Comparison of ENCODE assay signal across 12 cellular contexts in the genomic region with DNA sequence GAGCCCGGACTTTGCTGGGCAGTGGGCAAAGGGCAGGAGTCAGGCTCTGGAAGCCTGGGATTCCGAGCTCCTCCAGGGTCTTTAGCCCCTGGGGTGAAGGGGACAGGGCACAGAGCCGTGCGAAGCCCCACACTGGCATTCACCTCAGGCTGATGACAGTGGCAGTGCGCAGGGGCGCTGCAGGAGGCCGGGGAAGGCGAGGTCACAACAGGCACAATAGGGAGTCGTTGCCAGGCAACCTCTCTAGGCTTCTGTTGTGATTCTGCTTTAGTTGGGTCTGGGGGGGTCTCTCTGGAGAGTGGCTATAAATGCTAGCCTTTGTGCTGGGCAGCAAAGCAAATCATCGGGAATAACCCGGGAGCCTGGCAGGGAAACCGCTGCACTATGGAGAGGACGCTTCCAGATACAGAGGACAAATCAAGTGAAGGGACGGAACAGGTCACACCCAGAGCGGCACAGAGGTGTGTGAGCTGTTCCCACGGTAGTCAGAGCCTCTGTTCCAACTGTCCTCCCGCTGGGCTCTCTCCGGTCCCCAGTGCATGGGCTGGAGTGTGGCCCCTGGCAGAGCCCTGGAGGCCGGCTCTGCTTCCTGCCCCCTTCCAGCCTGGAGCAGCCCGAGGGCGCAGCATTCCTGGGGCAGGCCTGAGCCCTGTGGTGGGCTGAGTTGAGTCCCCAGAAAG. TPM values are rescaled to one million over a fixed set of nuclear protein-coding genes. Genes with fewer than 3 reads are reported as not detected.
DNase-seq lines count a peak whose midpoint lies in the region; ATAC-seq, FAIRE-seq and TF ChIP-seq lines count a peak whose summit lies in the region.
"Had no signal": no experiment of that assay in that cellular context is flagged by ENCODE, and none has a peak within 500 bp of the region (broad histone marks: within the 10 kb centered on the region; RNA-seq: fewer than 3 reads in every experiment).

No MANE protein-coding gene starts in this region.

- H3K9me3 ChIP-seq in HUES48 (ENCODE audit: control insufficient read depth, insufficient read depth, low read length), result no peaks in the 10 kb centered on the region
- H3K9me3 ChIP-seq in pancreas, result no peaks in the 10 kb centered on the region
- H3K9me3 ChIP-seq in uterus, result no peaks in the 10 kb centered on the region
- H3K9me3 ChIP-seq: BLaER1 had no signal

- no peak overlapping the region for H3K9ac ChIP-seq in HUES48 (ENCODE audit: low read depth, low read length)
- H3K9ac ChIP-seq: BLaER1 had no signal

- FAIRE-seq in pancreas (lab: Jason Lieb, UNC), result no peak

- no peak overlapping the region for H3K27ac Mint-ChIP-seq in activated T-cell treated with anti-CD3 and anti-CD28 coated beads, Interleukin-2, amount 50 U/mL, for 24 hours
- no peak overlapping the region for H3K27ac Mint-ChIP-seq in activated T-helper 1 cell treated with anti-CD3 and anti-CD28 coated beads, Interleukin-12 subunit alpha, Interleukin-12 subunit beta, Interleukin-2, Interleukin-4 antibody, amounts not matched to agents 30 ng/mL and 10 ng/mL and 1 ng/mL, durations not matched to agents 14 hours and 24 hours and 36 hours

- H3K4me1 ChIP-seq in HUES48 (ENCODE audit: control insufficient read depth, insufficient read depth, low read length), result peaks cover 11% of the 10 kb centered on the region
- no peaks in the 10 kb centered on the region for H3K4me1 ChIP-seq in pancreas
- H3K4me1 ChIP-seq in uterus, result no peaks in the 10 kb centered on the region
- H3K4me1 ChIP-seq: BLaER1 had no signal

- DNase-seq in NCI-H345 treated with DMSO at 0.1 percent for 48 hours (lab: John Stamatoyannopoulos, UW; ENCODE audit: unreplicated experiment) (peak; percentile 83), globus pallidus (ENCODE audit: low spot score) (peak; percentile 38), pancreas (peak in 1 of 6 donors; percentile 28), uterus (no peak), SKM-1 treated with dmso at 0.1 percent for 144 hours (lab: John Stamatoyannopoulos, UW; ENCODE audit: unreplicated experiment) (no peak)
- DNase-seq in activated T-cell treated with anti-CD3 and anti-CD28 coated beads, Interleukin-2, amount 50 U/mL, for 24 hours, result no peak
- no peak for DNase-seq in activated T-helper 1 cell treated with anti-CD3 and anti-CD28 coated beads, Interleukin-12 subunit alpha, Interleukin-12 subunit beta, Interleukin-2, Interleukin-4 antibody, amounts not matched to agents 30 ng/mL and 10 ng/mL and 1 ng/mL, durations not matched to agents 14 hours and 24 hours and 36 hours (ENCODE audit: low spot score)
- DNase-seq: GDM1, NCI-H524 treated with DMSO at 0.1 percent for 48 hours had no signal

- WGBS in pancreas, 2 donors, result 33 to 39% methylated on average over 21 of the region's 21 CpGs

- no peak for TF ChIP-seq CTCF in pancreas (IDR thresholded peaks at IDR 0.05)
- TF ChIP-seq CTCF in uterus (IDR thresholded peaks at IDR 0.05), result no peak

- no peaks in the 10 kb centered on the region for H3K27me3 ChIP-seq in HUES48 (ENCODE audit: control insufficient read depth, insufficient read depth, low read length)
- no peaks in the 10 kb centered on the region for H3K27me3 ChIP-seq in pancreas
- H3K27me3 ChIP-seq in uterus, result no peaks in the 10 kb centered on the region
- H3K27me3 ChIP-seq: BLaER1 had no signal

- no peaks in the 10 kb centered on the region for H3K27me3 Mint-ChIP-seq in activated T-cell treated with anti-CD3 and anti-CD28 coated beads, Interleukin-2, amount 50 U/mL, for 24 hours
- peaks cover 2% of the 10 kb centered on the region for H3K27me3 Mint-ChIP-seq in activated T-helper 1 cell treated with anti-CD3 and anti-CD28 coated beads, Interleukin-12 subunit alpha, Interleukin-12 subunit beta, Interleukin-2, Interleukin-4 antibody, amounts not matched to agents 30 ng/mL and 10 ng/mL and 1 ng/mL, durations not matched to agents 14 hours and 24 hours and 36 hours (ENCODE audit: insufficient read depth)

- no peaks in the 10 kb centered on the region for H3K36me3 Mint-ChIP-seq in activated T-cell treated with anti-CD3 and anti-CD28 coated beads, Interleukin-2, amount 50 U/mL, for 24 hours (ENCODE audit: low read depth)
- no peaks in the 10 kb centered on the region for H3K36me3 Mint-ChIP-seq in activated T-helper 1 cell treated with anti-CD3 and anti-CD28 coated beads, Interleukin-12 subunit alpha, Interleukin-12 subunit beta, Interleukin-2, Interleukin-4 antibody, amounts not matched to agents 30 ng/mL and 10 ng/mL and 1 ng/mL, durations not matched to agents 14 hours and 24 hours and 36 hours (ENCODE audit: low read depth)

- H3K4me3 ChIP-seq in HUES48 (ENCODE audit: low read depth, low read length) (no peak overlapping the region; the same call in 1 of the 2 replicates), pancreas (no peak overlapping the region), uterus (no peak overlapping the region)
- H3K4me3 ChIP-seq: BLaER1 had no signal

- no peak for TF ChIP-seq POLR2A in uterus (IDR thresholded peaks at IDR 0.05)

- H3K27ac ChIP-seq in HUES48 (ENCODE audit: low read depth, low read length) (peak overlapping the region; percentile 33), pancreas (no peak overlapping the region), uterus (no peak overlapping the region)
- H3K27ac ChIP-seq: BLaER1 had no signal

- no peaks in the 10 kb centered on the region for H3K9me3 Mint-ChIP-seq in activated T-cell treated with anti-CD3 and anti-CD28 coated beads, Interleukin-2, amount 50 U/mL, for 24 hours
- H3K9me3 Mint-ChIP-seq in activated T-helper 1 cell treated with anti-CD3 and anti-CD28 coated beads, Interleukin-12 subunit alpha, Interleukin-12 subunit beta, Interleukin-2, Interleukin-4 antibody, amounts not matched to agents 30 ng/mL and 10 ng/mL and 1 ng/mL, durations not matched to agents 14 hours and 24 hours and 36 hours, result no peaks in the 10 kb centered on the region

- intact Hi-C loops in pancreas (cut with DNase I), result loop anchor here in 1 of 3 donors (10.0 kb wide), 1 partner anchor 93 kb away; no protein-coding TSS in a partner anchor
- intact Hi-C loops in uterus (cut with DNase I; ENCODE audit: low total_unique reads), result no loop called here
- intact Hi-C loops in activated T-helper 1 cell treated with anti-CD3 and anti-CD28 coated beads, Interleukin-12 subunit alpha, Interleukin-12 subunit beta, Interleukin-2, Interleukin-4 antibody, amounts not matched to agents 30 ng/mL and 10 ng/mL and 1 ng/mL, durations not matched to agents 14 hours and 24 hours and 36 hours (cut with micrococcal nuclease), result no loop called here

- H3K36me3 ChIP-seq in HUES48 (ENCODE audit: control insufficient read depth, insufficient read depth, low read length) (no peaks in the 10 kb centered on the region), pancreas (no peaks in the 10 kb centered on the region), uterus (no peaks in the 10 kb centered on the region)
- H3K36me3 ChIP-seq: BLaER1 had no signal

- H3K4me1 Mint-ChIP-seq in activated T-cell treated with anti-CD3 and anti-CD28 coated beads, Interleukin-2, amount 50 U/mL, for 24 hours (ENCODE audit: low read depth), result no peaks in the 10 kb centered on the region
- no peaks in the 10 kb centered on the region for H3K4me1 Mint-ChIP-seq in activated T-helper 1 cell treated with anti-CD3 and anti-CD28 coated beads, Interleukin-12 subunit alpha, Interleukin-12 subunit beta, Interleukin-2, Interleukin-4 antibody, amounts not matched to agents 30 ng/mL and 10 ng/mL and 1 ng/mL, durations not matched to agents 14 hours and 24 hours and 36 hours (ENCODE audit: low read depth)

- H3K4me3 Mint-ChIP-seq in activated T-cell treated with anti-CD3 and anti-CD28 coated beads, Interleukin-2, amount 50 U/mL, for 24 hours, result no peak overlapping the region
- H3K4me3 Mint-ChIP-seq in activated T-helper 1 cell treated with anti-CD3 and anti-CD28 coated beads, Interleukin-12 subunit alpha, Interleukin-12 subunit beta, Interleukin-2, Interleukin-4 antibody, amounts not matched to agents 30 ng/mL and 10 ng/mL and 1 ng/mL, durations not matched to agents 14 hours and 24 hours and 36 hours, result no peak overlapping the region

- ATAC-seq in pancreas, result peak; percentile 43 to 78 (median 74)

RNA-seq across cellular contexts. Expression of a gene that starts 11.7 kb away (rescaled TPM):
- total RNA-seq in pancreas (1 to 10 TPM; 4.8 to 9.5 (median 8.0) TPM), uterus (10 to 100 TPM in 3 of 4 donors, 1 to 10 TPM in 1; 2.8 to 29.9 (median 14.4) TPM)
- polyA plus RNA-seq in pancreas, result 1 to 10 TPM; 2.9 to 3.2 TPM
- 31.8 and 33.8 TPM in 2 replicates for total RNA-seq in activated T-helper 1 cell treated with anti-CD3 and anti-CD28 coated beads, Interleukin-12 subunit alpha, Interleukin-12 subunit beta, Interleukin-2, Interleukin-4 antibody, amounts not matched to agents 30 ng/mL and 10 ng/mL and 1 ng/mL, durations not matched to agents 14 hours and 24 hours and 36 hours

RNA-seq across cellular contexts. Expression of a gene that starts 49.2 kb away (rescaled TPM):
- total RNA-seq in pancreas (under 1 TPM in 1 of 6 donors, not detected in 5; 0.06 TPM), uterus (not detected)
- under 1 TPM in 1 of 2 donors, not detected in 1; 0.02 TPM for polyA plus RNA-seq in pancreas
- not detected in 2 replicates for total RNA-seq in activated T-helper 1 cell treated with anti-CD3 and anti-CD28 coated beads, Interleukin-12 subunit alpha, Interleukin-12 subunit beta, Interleukin-2, Interleukin-4 antibody, amounts not matched to agents 30 ng/mL and 10 ng/mL and 1 ng/mL, durations not matched to agents 14 hours and 24 hours and 36 hours
- total RNA-seq: LHCN-M2 had no signal

Comparison
In these comparisons a context has a peak if more than half of its experiments do, and no peak if none do; other contexts are left out.
1. DNase-seq: peak in NCI-H345 treated with DMSO at 0.1 percent for 48 hours (single experiment) and globus pallidus (single experiment); none in activated T-cell treated with anti-CD3 and anti-CD28 coated beads, Interleukin-2, amount 50 U/mL, for 24 hours (single experiment), uterus (0 of 2), activated T-helper 1 cell treated with anti-CD3 and anti-CD28 coated beads, Interleukin-12 subunit alpha, Interleukin-12 subunit beta, Interleukin-2, Interleukin-4 antibody, amounts not matched to agents 30 ng/mL and 10 ng/mL and 1 ng/mL, durations not matched to agents 14 hours and 24 hours and 36 hours (single experiment) and SKM-1 treated with dmso at 0.1 percent for 144 hours (single experiment).